Comparison of ENCODE assay signal across 15 cellular contexts in genomic region chr4:48718818-48719465, GRCh38.
A peak's percentile ranks its signal among the peaks of the same experiment; 100 is the strongest.
DNase-seq lines count a peak whose midpoint lies in the region; ATAC-seq and TF ChIP-seq lines count a peak whose summit lies in the region.
"Had no signal": no experiment of that assay in that cellular context is flagged by ENCODE, and none has a peak within 500 bp of the region (broad histone marks: within the 10 kb centered on the region; RNA-seq: fewer than 3 reads in every experiment).

No MANE protein-coding gene starts in this region.

- 81% methylated on average over 4 of the region's 5 CpGs for WGBS in right lobe of liver (ENCODE audit: insufficient coverage, low coverage, low lambda C conversion rate, missing lambda C conversion rate)
- WGBS in adrenal gland, 4 donors: 89 to 94% (median 91%) methylated on average over 5 of the region's 5 CpGs

- peak overlapping the region; percentile 3 for H3K4me3 Mint-ChIP-seq in Caco-2 (ENCODE audit: unreplicated experiment)
- peak overlapping the region; percentile 15 for H3K4me3 Mint-ChIP-seq in endothelial cell (ENCODE audit: unreplicated experiment)
- no peak overlapping the region for H3K4me3 Mint-ChIP-seq in progenitor cell of endocrine pancreas (ENCODE audit: low read depth)
- H3K4me3 Mint-ChIP-seq: B cell; CD4-positive, alpha-beta memory T cell; H9 had no signal

- no peaks in the 10 kb centered on the region for H3K27me3 ChIP-seq in Caco-2 (replicated peaks; ENCODE audit: control insufficient read depth, insufficient read depth, low read length)
- no peaks in the 10 kb centered on the region for H3K27me3 ChIP-seq in right lobe of liver
- no peaks in the 10 kb centered on the region for H3K27me3 ChIP-seq in adrenal gland

- H3K9me3 ChIP-seq in Caco-2: no peaks in the 10 kb centered on the region
- H3K9me3 ChIP-seq in right lobe of liver: no peaks in the 10 kb centered on the region
- H3K9me3 ChIP-seq in adrenal gland (replicated peaks in 1 of 3): no peaks in the 10 kb centered on the region

- CTCF ChIA-PET in Caco-2 (lab: Charles Lee): no interaction called here

- H3K36me3 Mint-ChIP-seq in Caco-2 (ENCODE audit: insufficient read depth, unreplicated experiment) (peaks cover 6% of the 10 kb centered on the region), endothelial cell (ENCODE audit: low read depth, unreplicated experiment) (peaks cover 16% of the 10 kb centered on the region), progenitor cell of endocrine pancreas (ENCODE audit: insufficient read depth) (peaks cover 14% of the 10 kb centered on the region)

- H3K27ac ChIP-seq in right lobe of liver: no peak overlapping the region
- no peak overlapping the region for H3K27ac ChIP-seq in adrenal gland

- H3K27me3 Mint-ChIP-seq in Caco-2 (ENCODE audit: insufficient read depth, unreplicated experiment) (no peaks in the 10 kb centered on the region), endothelial cell (ENCODE audit: unreplicated experiment) (peaks cover 4% of the 10 kb centered on the region), progenitor cell of endocrine pancreas (no peaks in the 10 kb centered on the region)
- H3K27me3 Mint-ChIP-seq: B cell; CD4-positive, alpha-beta memory T cell had no signal

- H3K9me3 Mint-ChIP-seq in Caco-2 (ENCODE audit: unreplicated experiment): peaks cover 7% of the 10 kb centered on the region
- no peaks in the 10 kb centered on the region for H3K9me3 Mint-ChIP-seq in endothelial cell (ENCODE audit: unreplicated experiment)
- H3K9me3 Mint-ChIP-seq in progenitor cell of endocrine pancreas (ENCODE audit: low read depth): peaks cover 9% of the 10 kb centered on the region

- POLR2A ChIA-PET in Caco-2 (lab: Charles Lee): no interaction called here

- no peak overlapping the region for H3K4me3 ChIP-seq in Caco-2 (ENCODE audit: low read depth, low read length)
- H3K4me3 ChIP-seq in right lobe of liver: no peak overlapping the region
- no peak overlapping the region for H3K4me3 ChIP-seq in adrenal gland

- no peaks in the 10 kb centered on the region for H3K36me3 ChIP-seq in Caco-2 (ENCODE audit: control insufficient read depth, insufficient read depth, low read length)
- H3K36me3 ChIP-seq in right lobe of liver: no peaks in the 10 kb centered on the region
- H3K36me3 ChIP-seq in adrenal gland (replicated peaks in 1 of 2): no peaks in the 10 kb centered on the region

- ATAC-seq in right lobe of liver (peak; percentile 27 to 54 (median 44)), omental fat pad (ENCODE audit: low FRiP score) (no peak), GM18868 (IDR thresholded peaks at IDR 0.05; ENCODE audit: unreplicated experiment) (no peak)

- TF ChIP-seq POLR2A in right lobe of liver (IDR thresholded peaks at IDR 0.05): no peak
- TF ChIP-seq POLR2A in adrenal gland (IDR thresholded peaks at IDR 0.05): no peak

- H3K27ac Mint-ChIP-seq in Caco-2 (ENCODE audit: unreplicated experiment): peak overlapping the region; percentile 21
- peak overlapping the region; percentile 4 for H3K27ac Mint-ChIP-seq in endothelial cell (ENCODE audit: unreplicated experiment)
- H3K27ac Mint-ChIP-seq in progenitor cell of endocrine pancreas: peak overlapping the region; percentile 6
- H3K27ac Mint-ChIP-seq: B cell had no signal

- peak; percentile 15 to 38 for DNase-seq in Caco-2
- DNase-seq in endothelial cell (ENCODE audit: low spot score): no peak
- no peak for DNase-seq in right lobe of liver
- no peak for DNase-seq in progenitor cell of endocrine pancreas (ENCODE audit: low spot score, unreplicated experiment)
- no peak for DNase-seq in omental fat pad (ENCODE audit: low spot score)
- DNase-seq in adrenal gland: no peak
- DNase-seq: C1 segment of cervical spinal cord; CD4-positive, alpha-beta memory T cell; COR-L47; DND-41; GF-D8; GOT3; H9 had no signal

- H3K4me1 ChIP-seq in Caco-2 (peaks cover 19% of the 10 kb centered on the region), right lobe of liver (no peaks in the 10 kb centered on the region), adrenal gland (replicated peaks in 1 of 2) (peaks cover 0 to 16% of the 10 kb centered on the region in 2 donors)

- H3K4me1 Mint-ChIP-seq in Caco-2 (ENCODE audit: low read depth, unreplicated experiment): peaks cover 19% of the 10 kb centered on the region
- H3K4me1 Mint-ChIP-seq in endothelial cell (ENCODE audit: unreplicated experiment): peaks cover 9% of the 10 kb centered on the region
- H3K4me1 Mint-ChIP-seq in progenitor cell of endocrine pancreas (ENCODE audit: low read depth): peaks cover 11% of the 10 kb centered on the region

- TF ChIP-seq CTCF in Caco-2 (IDR thresholded peaks at IDR 0.05; ENCODE audit: insufficient read depth in 1 of 2, low read depth in 1 of 2, low read length in 1 of 2, severe bottlenecking in 1 of 2, unreplicated experiment in 1 of 2) (no peak), endothelial cell (IDR thresholded peaks at IDR 0.05; ENCODE audit: unreplicated experiment) (no peak), right lobe of liver (IDR thresholded peaks at IDR 0.05) (no peak), progenitor cell of endocrine pancreas (IDR thresholded peaks at IDR 0.05; ENCODE audit: unreplicated experiment) (no peak), omental fat pad (IDR thresholded peaks at IDR 0.05) (no peak), adrenal gland (IDR thresholded peaks at IDR 0.05) (no peak)

- BruUV-seq in Caco-2 (replicated peaks; lab: Mats Ljungman, UMichigan): no TSS peak

- intact Hi-C loops in Caco-2 (cut with micrococcal nuclease; ENCODE audit: unreplicated experiment) (no loop called here), right lobe of liver (cut with DNase I) (no loop called here), adrenal gland (cut with DNase I) (no loop called here)

Comparison
In these comparisons a context has a peak if more than half of its experiments do, and no peak if none do; other contexts are left out.
1. DNase-seq: peak in Caco-2 (2 of 2); none in endothelial cell (single experiment), right lobe of liver (0 of 3), progenitor cell of endocrine pancreas (single experiment), omental fat pad (single experiment) and adrenal gland (0 of 7).
2. ATAC-seq: peak in right lobe of liver (4 of 4); none in omental fat pad (single experiment) and GM18868 (single experiment).
3. Peak in every context shown above with its lines, with median percentiles within 50 percentile points of each other: H3K27ac Mint-ChIP-seq.